ENCODE assay signal across 38 cellular contexts in genomic region chr1:176638713-176639112, GRCh38.
"Had no signal": no experiment of that assay in that cellular context is flagged by ENCODE, and none has a peak within 500 bp of the region (broad histone marks: within the 10 kb centered on the region; RNA-seq: fewer than 3 reads in every experiment).

No MANE protein-coding gene starts in this region.

- H3K36me3 ChIP-seq: breast epithelium, Peyer's patch had no signal

- H3K4me3 ChIP-seq: body of pancreas, breast epithelium, Peyer's patch had no signal

- ATAC-seq: activated CD8-positive, alpha-beta T cell treated with anti-CD3 and anti-CD28 coated beads for 36 hours; activated T-cell treated with anti-CD3 and anti-CD28 coated beads, Interleukin-2, amount 50 U/mL, for 72 hours; activated T-helper 17 cell treated with anti-CD3 and anti-CD28 coated beads, Interleukin-2, amount 50 U/mL, for 72 hours; body of pancreas; PC-3 had no signal

- H3K4me1 Mint-ChIP-seq: activated B cell treated with CpG ODN at 0.5 μM for 24 hours; activated CD4-positive, alpha-beta T cell treated with anti-CD3 and anti-CD28 coated beads, Interleukin-2, amount 10 ng/mL, durations not matched to agents 24 days and 14 days; activated naive CD8-positive, alpha-beta T cell treated with anti-CD3 and anti-CD28 coated beads for 36 hours; activated T-helper 17 cell treated with anti-CD3 and anti-CD28 coated beads, Interleukin-2, amount 50 U/mL, for 72 hours had no signal

- H3K27ac Mint-ChIP-seq: activated B cell treated with CpG ODN at 0.5 μM for 24 hours; activated CD4-positive, alpha-beta T cell treated with anti-CD3 and anti-CD28 coated beads, Interleukin-2, amount 10 ng/mL, durations not matched to agents 24 days and 14 days; activated CD8-positive, alpha-beta T cell treated with anti-CD3 and anti-CD28 coated beads for 36 hours; activated naive CD8-positive, alpha-beta T cell treated with anti-CD3 and anti-CD28 coated beads for 36 hours; activated T-cell treated with anti-CD3 and anti-CD28 coated beads, Interleukin-2, amount 50 U/mL, for 72 hours; activated T-helper 17 cell treated with anti-CD3 and anti-CD28 coated beads, Interleukin-2, amount 50 U/mL, for 72 hours had no signal

- H3K27ac ChIP-seq: body of pancreas, breast epithelium, KMS-11, Peyer's patch, VCaP had no signal

- DNase-seq: activated B cell treated with CpG ODN at 0.5 μM for 24 hours; activated CD4-positive, alpha-beta T cell treated with anti-CD3 and anti-CD28 coated beads, Interleukin-2, amount 10 ng/mL, durations not matched to agents 24 days and 14 days; activated CD4-positive, alpha-beta T cell treated with anti-CD3 and anti-CD28 coated beads, Interleukin-2, amount 50 U/mL, for 4 hours; activated CD4-positive, CD25-positive, alpha-beta regulatory T cell treated with anti-CD3 and anti-CD28 coated beads, Interleukin-2, amount 50 U/mL, for 72 hours; activated CD8-positive, alpha-beta T cell treated with anti-CD3 and anti-CD28 coated beads for 36 hours; activated effector memory CD4-positive, alpha-beta T cell treated with anti-CD3 and anti-CD28 coated beads, Interleukin-2, amount 50 U/mL, for 16 hours; activated naive CD4-positive, alpha-beta T cell; activated naive CD4-positive, alpha-beta T cell treated with anti-CD3 and anti-CD28 coated beads, Interleukin-2, amount 50 U/mL, for 16 hours; activated naive CD8-positive, alpha-beta T cell treated with anti-CD3 and anti-CD28 coated beads for 36 hours; activated T-cell treated with anti-CD3 and anti-CD28 coated beads, Interleukin-2, amount 50 U/mL, for 1 hour; activated T-cell treated with anti-CD3 and anti-CD28 coated beads, Interleukin-2, amount 50 U/mL, for 72 hours; amniotic stem cell; body of pancreas; caudate nucleus; MM.1S; MV-4-11; NCI-H1092; NCI-H146; NCI-H187; NCI-H2029 treated with DMSO at 0.1 percent for 48 hours; NCI-H2107; NCI-H2171; NCI-H510A; NCI-H526; NCI-H748 treated with DMSO at 0.1 percent for 48 hours; NK-92 treated with Interleukin-12 subunit alpha and Interleukin-12 subunit beta, amount 100 ng/mL, for 24 hours; PC-3; Peyer's patch; RPMI8226; SW 1271; T-helper 1 cell; T-helper 2 cell; T-helper 9 cell had no signal

- H3K4me3 Mint-ChIP-seq: activated B cell treated with CpG ODN at 0.5 μM for 24 hours; activated CD4-positive, alpha-beta T cell treated with anti-CD3 and anti-CD28 coated beads, Interleukin-2, amount 10 ng/mL, durations not matched to agents 24 days and 14 days; activated CD8-positive, alpha-beta T cell treated with anti-CD3 and anti-CD28 coated beads for 36 hours; activated naive CD8-positive, alpha-beta T cell treated with anti-CD3 and anti-CD28 coated beads for 36 hours; activated T-cell treated with anti-CD3 and anti-CD28 coated beads, Interleukin-2, amount 50 U/mL, for 72 hours; activated T-helper 17 cell treated with anti-CD3 and anti-CD28 coated beads, Interleukin-2, amount 50 U/mL, for 72 hours had no signal

- H3K4me1 ChIP-seq: body of pancreas, breast epithelium, Peyer's patch had no signal

- H3K27me3 ChIP-seq: body of pancreas, breast epithelium, Peyer's patch had no signal

- H3K27me3 Mint-ChIP-seq: activated B cell treated with CpG ODN at 0.5 μM for 24 hours; activated CD4-positive, alpha-beta T cell treated with anti-CD3 and anti-CD28 coated beads, Interleukin-2, amount 10 ng/mL, durations not matched to agents 24 days and 14 days; activated CD8-positive, alpha-beta T cell treated with anti-CD3 and anti-CD28 coated beads for 36 hours; activated naive CD8-positive, alpha-beta T cell treated with anti-CD3 and anti-CD28 coated beads for 36 hours; activated T-helper 17 cell treated with anti-CD3 and anti-CD28 coated beads, Interleukin-2, amount 50 U/mL, for 72 hours had no signal

- FAIRE-seq: astrocyte had no signal

- H3K9me3 ChIP-seq: body of pancreas, breast epithelium, Peyer's patch had no signal

- H3K36me3 Mint-ChIP-seq: activated naive CD8-positive, alpha-beta T cell treated with anti-CD3 and anti-CD28 coated beads for 36 hours had no signal

- H3K9me3 Mint-ChIP-seq: activated CD4-positive, alpha-beta T cell treated with anti-CD3 and anti-CD28 coated beads, Interleukin-2, amount 10 ng/mL, durations not matched to agents 24 days and 14 days; activated CD8-positive, alpha-beta T cell treated with anti-CD3 and anti-CD28 coated beads for 36 hours had no signal
